ENCODE assay signal across 1 cellular context in genomic region chr5:11504083-11504785, GRCh38.
TF ChIP-seq lines count a peak whose summit lies in the region.

No MANE protein-coding gene starts in this region.

TF ChIP-seq in GM23338, 12 proteins besides CTCF, POLR2A, EP300 and RAD21 (continued from another document):
- TF ChIP-seq, protein P1, sequence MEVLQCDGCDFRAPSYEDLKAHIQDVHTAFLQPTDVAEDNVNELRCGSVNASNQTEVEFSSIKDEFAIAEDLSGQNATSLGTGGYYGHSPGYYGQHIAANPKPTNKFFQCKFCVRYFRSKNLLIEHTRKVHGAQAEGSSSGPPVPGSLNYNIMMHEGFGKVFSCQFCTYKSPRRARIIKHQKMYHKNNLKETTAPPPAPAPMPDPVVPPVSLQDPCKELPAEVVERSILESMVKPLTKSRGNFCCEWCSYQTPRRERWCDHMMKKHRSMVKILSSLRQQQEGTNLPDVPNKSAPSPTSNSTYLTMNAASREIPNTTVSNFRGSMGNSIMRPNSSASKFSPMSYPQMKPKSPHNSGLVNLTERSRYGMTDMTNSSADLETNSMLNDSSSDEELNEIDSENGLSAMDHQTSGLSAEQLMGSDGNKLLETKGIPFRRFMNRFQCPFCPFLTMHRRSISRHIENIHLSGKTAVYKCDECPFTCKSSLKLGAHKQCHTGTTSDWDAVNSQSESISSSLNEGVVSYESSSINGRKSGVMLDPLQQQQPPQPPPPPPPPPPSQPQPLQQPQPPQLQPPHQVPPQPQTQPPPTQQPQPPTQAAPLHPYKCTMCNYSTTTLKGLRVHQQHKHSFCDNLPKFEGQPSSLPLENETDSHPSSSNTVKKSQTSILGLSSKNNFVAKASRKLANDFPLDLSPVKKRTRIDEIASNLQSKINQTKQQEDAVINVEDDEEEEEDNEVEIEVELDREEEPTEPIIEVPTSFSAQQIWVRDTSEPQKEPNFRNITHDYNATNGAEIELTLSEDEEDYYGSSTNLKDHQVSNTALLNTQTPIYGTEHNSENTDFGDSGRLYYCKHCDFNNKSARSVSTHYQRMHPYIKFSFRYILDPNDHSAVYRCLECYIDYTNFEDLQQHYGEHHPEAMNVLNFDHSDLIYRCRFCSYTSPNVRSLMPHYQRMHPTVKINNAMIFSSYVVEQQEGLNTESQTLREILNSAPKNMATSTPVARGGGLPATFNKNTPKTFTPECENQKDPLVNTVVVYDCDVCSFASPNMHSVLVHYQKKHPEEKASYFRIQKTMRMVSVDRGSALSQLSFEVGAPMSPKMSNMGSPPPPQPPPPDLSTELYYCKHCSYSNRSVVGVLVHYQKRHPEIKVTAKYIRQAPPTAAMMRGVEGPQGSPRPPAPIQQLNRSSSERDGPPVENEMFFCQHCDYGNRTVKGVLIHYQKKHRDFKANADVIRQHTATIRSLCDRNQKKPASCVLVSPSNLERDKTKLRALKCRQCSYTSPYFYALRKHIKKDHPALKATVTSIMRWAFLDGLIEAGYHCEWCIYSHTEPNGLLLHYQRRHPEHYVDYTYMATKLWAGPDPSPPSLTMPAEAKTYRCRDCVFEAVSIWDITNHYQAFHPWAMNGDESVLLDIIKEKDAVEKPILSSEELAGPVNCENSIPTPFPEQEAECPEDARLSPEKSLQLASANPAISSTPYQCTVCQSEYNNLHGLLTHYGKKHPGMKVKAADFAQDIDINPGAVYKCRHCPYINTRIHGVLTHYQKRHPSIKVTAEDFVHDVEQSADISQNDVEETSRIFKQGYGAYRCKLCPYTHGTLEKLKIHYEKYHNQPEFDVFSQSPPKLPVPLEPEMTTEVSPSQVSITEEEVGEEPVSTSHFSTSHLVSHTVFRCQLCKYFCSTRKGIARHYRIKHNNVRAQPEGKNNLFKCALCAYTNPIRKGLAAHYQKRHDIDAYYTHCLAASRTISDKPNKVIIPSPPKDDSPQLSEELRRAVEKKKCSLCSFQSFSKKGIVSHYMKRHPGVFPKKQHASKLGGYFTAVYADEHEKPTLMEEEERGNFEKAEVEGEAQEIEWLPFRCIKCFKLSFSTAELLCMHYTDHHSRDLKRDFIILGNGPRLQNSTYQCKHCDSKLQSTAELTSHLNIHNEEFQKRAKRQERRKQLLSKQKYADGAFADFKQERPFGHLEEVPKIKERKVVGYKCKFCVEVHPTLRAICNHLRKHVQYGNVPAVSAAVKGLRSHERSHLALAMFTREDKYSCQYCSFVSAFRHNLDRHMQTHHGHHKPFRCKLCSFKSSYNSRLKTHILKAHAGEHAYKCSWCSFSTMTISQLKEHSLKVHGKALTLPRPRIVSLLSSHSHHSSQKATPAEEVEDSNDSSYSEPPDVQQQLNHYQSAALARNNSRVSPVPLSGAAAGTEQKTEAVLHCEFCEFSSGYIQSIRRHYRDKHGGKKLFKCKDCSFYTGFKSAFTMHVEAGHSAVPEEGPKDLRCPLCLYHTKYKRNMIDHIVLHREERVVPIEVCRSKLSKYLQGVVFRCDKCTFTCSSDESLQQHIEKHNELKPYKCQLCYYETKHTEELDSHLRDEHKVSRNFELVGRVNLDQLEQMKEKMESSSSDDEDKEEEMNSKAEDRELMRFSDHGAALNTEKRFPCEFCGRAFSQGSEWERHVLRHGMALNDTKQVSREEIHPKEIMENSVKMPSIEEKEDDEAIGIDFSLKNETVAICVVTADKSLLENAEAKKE (CRISPR knock-in tag; IDR thresholded peaks at IDR 0.05) = no peak
- TF ChIP-seq POLR2AphosphoS5 (IDR thresholded peaks at IDR 0.05; ENCODE audit: low read depth) (no peak), NANOG (IDR thresholded peaks at IDR 0.05; ENCODE audit: borderline replicate concordance) (no peak), ZNF114 (CRISPR knock-in tag; IDR thresholded peaks at IDR 0.05) (no peak)
TF ChIP-seq in GM23338: peak in this region for 0.
